In genomic region chr17:79340771-79341528, GRCh38 we compare ENCODE assay signal across 11 cellular contexts.
DNase-seq lines count a peak whose midpoint lies in the region; ATAC-seq lines count a peak whose summit lies in the region.
"Had no signal": no experiment of that assay in that cellular context is flagged by ENCODE, and none has a peak within 500 bp of the region (broad histone marks: within the 10 kb centered on the region; RNA-seq: fewer than 3 reads in every experiment).

No MANE protein-coding gene starts in this region.

- peak; percentile 73 for ATAC-seq in GM18498 (IDR thresholded peaks at IDR 0.05; ENCODE audit: unreplicated experiment)
- peak; percentile 71 for ATAC-seq in GM21515 (IDR thresholded peaks at IDR 0.05; ENCODE audit: unreplicated experiment)
- ATAC-seq in HG03175 (IDR thresholded peaks at IDR 0.05; ENCODE audit: unreplicated experiment) = peak; percentile 75
- ATAC-seq in esophagus mucosa = peak; percentile 50
- ATAC-seq: left lung, right cardiac atrium had no signal

- DNase-seq in NCI-H2196 (lab: John Stamatoyannopoulos, UW; ENCODE audit: unreplicated experiment) (no peak), AML-193 (lab: John Stamatoyannopoulos, UW) (no peak), kidney tubule cell (ENCODE audit: low spot score) (no peak), caudate nucleus (lab: John Stamatoyannopoulos, UW) (no peak)
- DNase-seq: activated T-cell treated with anti-CD3 and anti-CD28 coated beads for 4 hours, right cardiac atrium had no signal

- no peak overlapping the region for H3K27ac ChIP-seq in caudate nucleus (ENCODE audit: low read depth, low read length)
- H3K27ac ChIP-seq: left lung had no signal
